Comparison of ENCODE assay signal across 1 cellular context in the genomic region with DNA sequence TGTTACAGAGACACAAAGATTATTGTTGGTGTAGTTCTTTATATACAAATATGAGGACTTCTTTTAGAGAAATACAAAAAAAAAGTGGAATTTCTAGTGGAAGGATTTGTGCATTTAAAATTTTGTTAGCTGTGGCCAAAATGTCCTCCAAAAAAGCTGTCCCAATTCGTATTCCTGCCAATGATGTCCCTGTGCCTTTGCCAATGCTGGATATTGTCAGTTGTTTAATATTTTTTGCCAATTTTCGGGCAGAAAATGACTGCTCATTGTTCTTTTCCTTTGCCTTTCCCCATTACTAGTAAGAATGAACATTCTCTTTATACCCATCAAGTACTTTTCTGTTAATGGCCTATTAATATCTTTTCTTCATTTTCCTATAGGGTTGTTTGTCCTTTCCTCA.
TF ChIP-seq lines count a peak whose summit lies in the region.

No MANE protein-coding gene starts in this region.

TF ChIP-seq in SK-N-SH treated with all-trans-retinoic acid at 6 μM for 48 hours, 23 proteins besides CTCF, POLR2A, EP300 and RAD21 (continued from another document):
- TF ChIP-seq PATZ1 (CRISPR knock-in tag; IDR thresholded peaks at IDR 0.05; ENCODE audit: borderline replicate concordance) (no peak), ARNTL (CRISPR knock-in tag; IDR thresholded peaks at IDR 0.05; ENCODE audit: borderline replicate concordance, low read depth) (no peak), ZC3H10 (CRISPR knock-in tag; IDR thresholded peaks at IDR 0.05) (no peak), CSDC2 (CRISPR knock-in tag; IDR thresholded peaks at IDR 0.05) (no peak), SNAI2 (CRISPR knock-in tag; IDR thresholded peaks at IDR 0.05) (no peak), CREB5 (CRISPR knock-in tag; IDR thresholded peaks at IDR 0.05; ENCODE audit: low read depth) (no peak), TCF4 (CRISPR knock-in tag; IDR thresholded peaks at IDR 0.05; ENCODE audit: borderline replicate concordance) (no peak)
